In genomic region chr1:160342953-160343869, GRCh38 we compare ENCODE assay signal across 1 cellular context.
A peak's percentile ranks its signal among the peaks of the same experiment; 100 is the strongest.
TF ChIP-seq lines count a peak whose summit lies in the region.

COPA (minus strand) TSS chr1:160343250; CDS start chr1:160343170, 80 bp downstream.
NCSTN (plus strand) TSS chr1:160343383; CDS start chr1:160343397, 14 bp downstream.

TF ChIP-seq in HepG2, 621 proteins besides CTCF, POLR2A, EP300 and RAD21 (continued from another document and continues in another):
- peak; percentile 50; the same call in 1 of the 2 replicates for TF ChIP-seq ZNF446 (CRISPR knock-in tag; IDR thresholded peaks at IDR 0.05)
- peak; percentile 76; the same call in 1 of the 2 replicates for TF ChIP-seq IKZF5 (CRISPR knock-in tag; IDR thresholded peaks at IDR 0.05)
- TF ChIP-seq ZBED4 (CRISPR knock-in tag; IDR thresholded peaks at IDR 0.05; ENCODE audit: borderline replicate concordance): peak; percentile 58; the same call in 1 of the 2 replicates
- TF ChIP-seq CSRNP2 (CRISPR knock-in tag; conservative IDR thresholded peaks at IDR 0.05; ENCODE audit: low read depth): no peak
- peak; percentile 88 for TF ChIP-seq KDM2A (CRISPR knock-in tag; IDR thresholded peaks at IDR 0.05; ENCODE audit: borderline replicate concordance, low read depth)
- no peak for TF ChIP-seq ONECUT2 (CRISPR knock-in tag; IDR thresholded peaks at IDR 0.05)
- peak; percentile 26; the same call in 1 of the 2 replicates for TF ChIP-seq ZNF160 (CRISPR knock-in tag; IDR thresholded peaks at IDR 0.05)
- TF ChIP-seq PAWR (CRISPR knock-in tag; IDR thresholded peaks at IDR 0.05; ENCODE audit: borderline replicate concordance): no peak
- peak; percentile 80; the same call in 1 of the 2 replicates for TF ChIP-seq ZNF510 (CRISPR knock-in tag; IDR thresholded peaks at IDR 0.05; ENCODE audit: low read depth)
- no peak for TF ChIP-seq PAX8 (CRISPR knock-in tag; IDR thresholded peaks at IDR 0.05; ENCODE audit: borderline replicate concordance)
- TF ChIP-seq MYPOP (CRISPR knock-in tag; IDR thresholded peaks at IDR 0.05): no peak
- no peak for TF ChIP-seq DNMT1 (CRISPR knock-in tag; IDR thresholded peaks at IDR 0.05)
- TF ChIP-seq RFX1 (IDR thresholded peaks at IDR 0.05): no peak
- TF ChIP-seq CBX2 (IDR thresholded peaks at IDR 0.05; ENCODE audit: low read depth, low read length): no peak
- TF ChIP-seq CBX2 (CRISPR knock-in tag; IDR thresholded peaks at IDR 0.05; ENCODE audit: low read depth): no peak
- peak; percentile 71; the same call in 1 of the 2 replicates for TF ChIP-seq ZNF639 (CRISPR knock-in tag; conservative IDR thresholded peaks at IDR 0.05)
- peak; percentile 86 for TF ChIP-seq ZHX2 (IDR thresholded peaks at IDR 0.05; ENCODE audit: low read depth)
- no peak for TF ChIP-seq ZHX2 (CRISPR knock-in tag; IDR thresholded peaks at IDR 0.05; ENCODE audit: borderline replicate concordance)
- peak; percentile 62; the same call in 1 of the 2 replicates for TF ChIP-seq ZNF607 (CRISPR knock-in tag; IDR thresholded peaks at IDR 0.05; ENCODE audit: borderline replicate concordance)
- TF ChIP-seq IRF1 (CRISPR knock-in tag; IDR thresholded peaks at IDR 0.05; ENCODE audit: low read depth): no peak
- no peak for TF ChIP-seq ZNF577 (CRISPR knock-in tag; IDR thresholded peaks at IDR 0.05; ENCODE audit: borderline replicate concordance, low read depth)
- no peak for TF ChIP-seq ZNF207 (IDR thresholded peaks at IDR 0.05; ENCODE audit: borderline replicate concordance)
- no peak for TF ChIP-seq E2F2 (CRISPR knock-in tag; IDR thresholded peaks at IDR 0.05; ENCODE audit: borderline replicate concordance)
- no peak for TF ChIP-seq TCF12 (IDR thresholded peaks at IDR 0.05)
- 0 out of 2 replicates have a peak, but pooled peaks have one; percentile 48 for TF ChIP-seq TCF12 (CRISPR knock-in tag; IDR thresholded peaks at IDR 0.05)
- no peak for TF ChIP-seq NPAS2 (CRISPR knock-in tag; IDR thresholded peaks at IDR 0.05; ENCODE audit: borderline replicate concordance)
- peak; percentile 60 for TF ChIP-seq GATAD2A (CRISPR knock-in tag; IDR thresholded peaks at IDR 0.05)
- TF ChIP-seq NR2C2 (CRISPR knock-in tag; IDR thresholded peaks at IDR 0.05; ENCODE audit: borderline replicate concordance): peak; percentile 81; the same call in 1 of the 2 replicates
- peak; percentile 83 for TF ChIP-seq PITX1 (CRISPR knock-in tag; IDR thresholded peaks at IDR 0.05)
- TF ChIP-seq MEIS2 (CRISPR knock-in tag; IDR thresholded peaks at IDR 0.05): no peak
- TF ChIP-seq SP4 (CRISPR knock-in tag; IDR thresholded peaks at IDR 0.05): peak; percentile 76
- no peak for TF ChIP-seq RNF2 (conservative IDR thresholded peaks at IDR 0.05; ENCODE audit: low read depth)
- TF ChIP-seq ZMYM2 (CRISPR knock-in tag; IDR thresholded peaks at IDR 0.05): no peak
- no peak for TF ChIP-seq FOXO1 (CRISPR knock-in tag; IDR thresholded peaks at IDR 0.05)
- peak; percentile 93 for TF ChIP-seq PHF8 (CRISPR knock-in tag; IDR thresholded peaks at IDR 0.05)
- peak; percentile 100 for TF ChIP-seq ZNF574 (CRISPR knock-in tag; IDR thresholded peaks at IDR 0.05)
- TF ChIP-seq RXRA (CRISPR knock-in tag; IDR thresholded peaks at IDR 0.05): peak; percentile 68
- TF ChIP-seq ZBTB21 (CRISPR knock-in tag; IDR thresholded peaks at IDR 0.05): peak; percentile 90
- TF ChIP-seq ZMYM3 (CRISPR knock-in tag; IDR thresholded peaks at IDR 0.05): peak; percentile 11; the same call in 1 of the 2 replicates
- TF ChIP-seq TFDP2 (CRISPR knock-in tag; IDR thresholded peaks at IDR 0.05): 0 out of 2 replicates have a peak, but pooled peaks have one; percentile 28
